8 cellular contexts compared by ENCODE assay signal in the genomic region with DNA sequence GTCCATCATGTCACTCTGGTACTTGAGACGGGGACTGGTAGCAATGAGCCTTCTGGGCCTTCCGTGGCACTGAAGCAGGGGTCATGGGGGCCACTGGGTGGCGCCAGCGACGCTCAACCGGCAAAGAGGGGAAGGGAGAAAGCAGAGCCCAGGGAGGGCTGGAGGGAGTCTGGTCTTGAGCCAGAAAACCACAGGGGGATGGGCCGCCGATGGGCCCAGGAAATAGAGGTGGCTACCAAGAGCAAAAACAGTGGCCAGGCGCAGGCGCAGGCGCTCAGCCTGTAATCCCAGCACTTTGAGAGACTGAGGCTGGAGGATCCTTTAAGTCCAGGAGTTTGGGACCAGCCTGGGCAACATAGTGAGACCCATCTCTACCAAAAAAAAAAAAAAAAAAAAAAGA. TPM values are rescaled to one million over a fixed set of nuclear protein-coding genes. Genes with fewer than 3 reads are reported as not detected.
DNase-seq lines count a peak whose midpoint lies in the region; ATAC-seq, FAIRE-seq and TF ChIP-seq lines count a peak whose summit lies in the region.

No MANE protein-coding gene starts in this region.

- no peak overlapping the region for H3K27ac ChIP-seq in AG04450 (ENCODE audit: low read depth, low read length)
- no peak overlapping the region for H3K27ac ChIP-seq in K562 (ENCODE audit: extremely low read depth, low read depth, low read length)

- intact Hi-C loops in K562 (cut with micrococcal nuclease), result loop anchor here (1.0 kb wide), 2 partner anchors 274 to 288 kb away; no protein-coding TSS in a partner anchor

- peak; percentile 81 for FAIRE-seq in K562 (lab: Jason Lieb, UNC)

- H3K36me3 ChIP-seq in K562 (ENCODE audit: control insufficient read depth, insufficient read depth, low read length), result no peaks in the 10 kb centered on the region

- ATAC-seq in GM18498 (IDR thresholded peaks at IDR 0.05; ENCODE audit: unreplicated experiment) (peak; percentile 76), HG03159 (IDR thresholded peaks at IDR 0.05; ENCODE audit: unreplicated experiment) (peak; percentile 63), K562 (peak; percentile 97)

- peak; percentile 66 to 85 for TF ChIP-seq RAD21 in K562 (CRISPR knock-in tag; conservative IDR thresholded peaks at IDR 0.05 in 1 of 2, IDR thresholded peaks at IDR 0.05 in 1 of 2)

- 24% methylated on average over 11 of the region's 11 CpGs for whole genome bisulfite sequencing in K562 (ENCODE audit: insufficient coverage, low coverage, missing lambda C conversion rate)

- peaks cover 10% of the 10 kb centered on the region for H3K9me3 ChIP-seq in AG04450 (ENCODE audit: control insufficient read depth, insufficient read depth, low read length)
- H3K9me3 ChIP-seq in K562 (replicated peaks; ENCODE audit: control insufficient read depth, insufficient read depth, low read depth, low read length), result no peaks in the 10 kb centered on the region

- no peaks in the 10 kb centered on the region for H3K27me3 ChIP-seq in AG04450 (ENCODE audit: control insufficient read depth, insufficient read depth, low read length)
- H3K27me3 ChIP-seq in K562 (ENCODE audit: control insufficient read depth in 2 of 2, insufficient read depth in 2 of 2, low read length in 2 of 2), result peaks cover 4 to 7% of the 10 kb centered on the region in 2 experiments; a peak in 3 of 5 replicates

- no peak overlapping the region for H3K9ac ChIP-seq in K562 (ENCODE audit: insufficient read depth in 1 of 2, low read depth in 2 of 2, low read length in 2 of 2)

- TF ChIP-seq EP300 in K562 (IDR thresholded peaks at IDR 0.05; ENCODE audit: low read length), result no peak

- TF ChIP-seq CTCF in AG04450 (IDR thresholded peaks at IDR 0.05; ENCODE audit: low read depth, low read length) (peak; percentile 43), K562 (IDR thresholded peaks at IDR 0.05 in 2 of 3, conservative IDR thresholded peaks at IDR 0.05 in 1 of 3; ENCODE audit: insufficient read depth in 2 of 3, low read depth in 1 of 3, low read length in 3 of 3) (peak; percentile 86 to 90 (median 89))

- BruUV-seq in K562 (replicated peaks; lab: Mats Ljungman, UMichigan), result no TSS peak

- H3K4me2 ChIP-seq in K562 (ENCODE audit: insufficient read depth, low read length), result no peak overlapping the region

- DNase-seq in AG04450 (ENCODE audit: low read depth, low spot score) (no peak), SK-N-DZ (ENCODE audit: low spot score) (peak; percentile 16), K562 (ENCODE audit: extremely low read depth in 1 of 4, low spot score in 3 of 4) (peak; percentile 54 to 81 (median 62)), lung microvascular endothelial cell (ENCODE audit: low read depth in 2 of 2) (peak; percentile 56), NCI-H2029 treated with DMSO at 0.1 percent for 48 hours (lab: John Stamatoyannopoulos, UW) (no peak), AG08396 (ENCODE audit: low spot score) (no peak)

- no peaks in the 10 kb centered on the region for H4K20me1 ChIP-seq in K562 (replicated peaks; ENCODE audit: control insufficient read depth, insufficient read depth, low read length)

- H3K4me3 ChIP-seq in AG04450 (ENCODE audit: low read depth, low read length), result no peak overlapping the region
- H3K4me3 ChIP-seq in K562, result no peak overlapping the region

- no peaks in the 10 kb centered on the region for H3K4me1 ChIP-seq in K562 (replicated peaks in 1 of 2; ENCODE audit: control insufficient read depth in 2 of 2, insufficient read depth in 2 of 2, low read length in 2 of 2)

- no peak for TF ChIP-seq POLR2A in K562 (conservative IDR thresholded peaks at IDR 0.05)

- no peaks in the 10 kb centered on the region for H3K79me2 ChIP-seq in K562 (ENCODE audit: control insufficient read depth, insufficient read depth, low read length)

- peak overlapping the region; percentile 34; the same call in 1 of the 2 replicates for H2AFZ ChIP-seq in K562 (ENCODE audit: low read depth, low read length)

- in situ Hi-C loops in K562 (cut with MboI), result no loop called here

- CTCF ChIA-PET in AG04450 (lab: Charles Lee) (interaction anchor here (0.6 to 1.6 kb wide), 8 partner anchors 9 to 1979 kb away, joined by 3 to 6 read pairs (median 4); no protein-coding TSS in a partner anchor), K562 (lab: Yijun Ruan, JAX; ENCODE audit: low intra/inter-chr PET ratio) (interaction anchor here (1.2 to 2.4 kb wide), 2 partner anchors 234 to 288 kb away, joined by 3 to 13 read pairs; no protein-coding TSS in a partner anchor)

- POLR2A ChIA-PET in AG04450 (lab: Yijun Ruan, JAX), result interaction anchor here (1.5 kb wide), 1 partner anchor 22 kb away, joined by 3 read pairs; a partner anchor contains a TSS
- POLR2A ChIA-PET in K562 (lab: Yijun Ruan, JAX), result no interaction called here

- H3K9me1 ChIP-seq in K562 (ENCODE audit: control insufficient read depth, insufficient read depth, low read length), result no peaks in the 10 kb centered on the region

TF ChIP-seq in K562, 482 proteins besides CTCF, POLR2A, EP300 and RAD21 (continues in another document):
- TF ChIP-seq, protein P1, sequence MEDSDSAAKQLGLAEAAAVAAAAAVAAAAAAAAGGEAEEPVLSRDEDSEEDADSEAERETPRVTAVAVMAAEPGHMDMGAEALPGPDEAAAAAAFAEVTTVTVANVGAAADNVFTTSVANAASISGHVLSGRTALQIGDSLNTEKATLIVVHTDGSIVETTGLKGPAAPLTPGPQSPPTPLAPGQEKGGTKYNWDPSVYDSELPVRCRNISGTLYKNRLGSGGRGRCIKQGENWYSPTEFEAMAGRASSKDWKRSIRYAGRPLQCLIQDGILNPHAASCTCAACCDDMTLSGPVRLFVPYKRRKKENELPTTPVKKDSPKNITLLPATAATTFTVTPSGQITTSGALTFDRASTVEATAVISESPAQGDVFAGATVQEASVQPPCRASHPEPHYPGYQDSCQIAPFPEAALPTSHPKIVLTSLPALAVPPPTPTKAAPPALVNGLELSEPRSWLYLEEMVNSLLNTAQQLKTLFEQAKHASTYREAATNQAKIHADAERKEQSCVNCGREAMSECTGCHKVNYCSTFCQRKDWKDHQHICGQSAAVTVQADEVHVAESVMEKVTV (CRISPR knock-in tag; IDR thresholded peaks at IDR 0.05), result 0 out of 2 replicates have a peak, but pooled peaks have one; percentile 30
- TF ChIP-seq STAG1 (CRISPR knock-in tag; IDR thresholded peaks at IDR 0.05; ENCODE audit: borderline replicate concordance) (0 out of 2 replicates have a peak, but pooled peaks have one; percentile 24), NRF1 (conservative IDR thresholded peaks at IDR 0.05 in 1 of 2, IDR thresholded peaks at IDR 0.05 in 1 of 2) (0 out of 4 replicates have a peak, but pooled peaks of 1 of the 2 experiments have one; percentile 18), RBM25 (IDR thresholded peaks at IDR 0.05; ENCODE audit: low read depth, low read length, severe bottlenecking) (peak; percentile 15), SMARCA5 (IDR thresholded peaks at IDR 0.05) (peak; percentile 83; the same call in 1 of the 2 replicates)

RNA-seq across cellular contexts. Expression of a gene that starts 21.8 kb away (rescaled TPM):
- polyA plus RNA-seq in AG04450 (2011; rRNA removed) (4.1 and 5.0 TPM in 2 replicates), K562 (2011; rRNA removed) (5.3 and 5.9 TPM in 2 replicates), K562 (2014; fragmentation: Illumina TruSeq; extraction: Trizol) (7.1 and 7.7 TPM in 2 replicates), K562 (2014; fragmentation: Nextera tagmentation; extraction: Ambion mirVana) (1 to 10 TPM; 2.1 to 4.2 TPM), K562 (2014; rRNA removed) (5.7 and 7.2 TPM in 2 replicates)
- 12.1 and 12.6 TPM in 2 replicates for polyA minus RNA-seq in AG04450 (2011; rRNA and poly(A)+ RNA removed)
- polyA plus RNA-seq in SK-N-DZ (2014; cell fraction: cytosol; rRNA removed), result 5.3 and 5.9 TPM in 2 replicates
- polyA plus RNA-seq in SK-N-DZ (2014; cell fraction: nucleus; rRNA removed), result 3.8 and 4.3 TPM in 2 replicates
- 11.3 and 16.8 TPM in 2 replicates for total RNA-seq in K562 (2011; cell fraction: chromatin; rRNA removed; ENCODE audit: low replicate concordance)
- total RNA-seq in K562 (2011; cell fraction: nucleolus; rRNA removed), result 8.8 and 9.3 TPM in 2 replicates
- total RNA-seq in K562 (2011; cell fraction: nucleoplasm; rRNA removed), result 10.6 and 12.0 TPM in 2 replicates
- total RNA-seq in K562 (2014; rRNA removed) (6.9 and 7.1 TPM in 2 replicates), K562 (2014; rRNA removed; fragmentation: Illumina TruSeq; extraction: Trizol) (12.7 and 13.2 TPM in 2 replicates), K562 (2015; rRNA removed; fragmentation: Illumina TruSeq; extraction: Trizol) (12.8 and 13.2 TPM in 2 replicates), K562 (2021) (12.1 and 13.6 TPM in 2 replicates), lung microvascular endothelial cell (13.1 and 24.6 TPM in 2 replicates)
- 2.3 and 3.5 TPM in 2 replicates for polyA plus RNA-seq in K562 (2011; cell fraction: cytosol; rRNA removed)
- polyA plus RNA-seq in K562 (2011; cell fraction: nucleus; rRNA removed), result 6.2 and 6.5 TPM in 2 replicates
- polyA plus RNA-seq in K562 (2012), result 5.0 and 5.2 TPM in 2 replicates
- 13.4 and 14.7 TPM in 2 replicates for polyA minus RNA-seq in K562 (2011; rRNA and poly(A)+ RNA removed)
- 7.4 and 7.5 TPM in 2 replicates for polyA minus RNA-seq in K562 (2011; cell fraction: cytosol; rRNA and poly(A)+ RNA removed)
- 5.3 and 10.2 TPM in 2 replicates for polyA minus RNA-seq in K562 (2011; cell fraction: nucleus; rRNA and poly(A)+ RNA removed)

RNA-seq across cellular contexts. Expression of a gene that starts 22.2 kb away (rescaled TPM):
- polyA plus RNA-seq in AG04450 (2011; rRNA removed) (10.5 and 12.6 TPM in 2 replicates), K562 (2011; rRNA removed) (11.0 and 16.9 TPM in 2 replicates), K562 (2014; fragmentation: Illumina TruSeq; extraction: Trizol) (17.2 and 22.4 TPM in 2 replicates), K562 (2014; fragmentation: Nextera tagmentation; extraction: Ambion mirVana) (10 to 100 TPM in 1 of 2 experiments, 1 to 10 TPM in 1; 8.1 to 10.1 TPM), K562 (2014; rRNA removed) (20.0 and 21.7 TPM in 2 replicates)
- polyA minus RNA-seq in AG04450 (2011; rRNA and poly(A)+ RNA removed), result 20.0 and 20.4 TPM in 2 replicates
- polyA plus RNA-seq in SK-N-DZ (2014; cell fraction: cytosol; rRNA removed), result 14.0 and 15.9 TPM in 2 replicates
- polyA plus RNA-seq in SK-N-DZ (2014; cell fraction: nucleus; rRNA removed), result 12.6 and 12.7 TPM in 2 replicates
- 42.1 and 69.3 TPM in 2 replicates for total RNA-seq in K562 (2011; cell fraction: chromatin; rRNA removed; ENCODE audit: low replicate concordance)
- 30.9 and 32.4 TPM in 2 replicates for total RNA-seq in K562 (2011; cell fraction: nucleolus; rRNA removed)
- 37.6 and 46.4 TPM in 2 replicates for total RNA-seq in K562 (2011; cell fraction: nucleoplasm; rRNA removed)
- total RNA-seq in K562 (2014; rRNA removed) (28.6 and 32.5 TPM in 2 replicates), K562 (2014; rRNA removed; fragmentation: Illumina TruSeq; extraction: Trizol) (21.7 and 23.8 TPM in 2 replicates), K562 (2015; rRNA removed; fragmentation: Illumina TruSeq; extraction: Trizol) (28.2 and 31.7 TPM in 2 replicates), K562 (2021) (21.2 and 23.3 TPM in 2 replicates), lung microvascular endothelial cell (10.0 and 14.9 TPM in 2 replicates)
- polyA plus RNA-seq in K562 (2011; cell fraction: cytosol; rRNA removed), result 12.1 and 12.4 TPM in 2 replicates
- polyA plus RNA-seq in K562 (2011; cell fraction: nucleus; rRNA removed), result 16.3 and 17.6 TPM in 2 replicates
- polyA plus RNA-seq in K562 (2012), result 8.8 and 11.4 TPM in 2 replicates
- 31.0 and 32.1 TPM in 2 replicates for polyA minus RNA-seq in K562 (2011; rRNA and poly(A)+ RNA removed)
- 16.0 and 19.6 TPM in 2 replicates for polyA minus RNA-seq in K562 (2011; cell fraction: cytosol; rRNA and poly(A)+ RNA removed)
- 21.9 and 37.9 TPM in 2 replicates for polyA minus RNA-seq in K562 (2011; cell fraction: nucleus; rRNA and poly(A)+ RNA removed)

Comparison
In these comparisons a context has a peak if more than half of its experiments do, and no peak if none do; other contexts are left out.
1. DNase-seq: peak in SK-N-DZ (single experiment), K562 (4 of 4) and lung microvascular endothelial cell (2 of 2); none in AG04450 (single experiment), NCI-H2029 treated with DMSO at 0.1 percent for 48 hours (single experiment) and AG08396 (single experiment).
2. Peak in every context shown above with its lines, with median percentiles within 50 percentile points of each other: ATAC-seq.